Comparison of ENCODE assay signal across 8 cellular contexts in the genomic region with DNA sequence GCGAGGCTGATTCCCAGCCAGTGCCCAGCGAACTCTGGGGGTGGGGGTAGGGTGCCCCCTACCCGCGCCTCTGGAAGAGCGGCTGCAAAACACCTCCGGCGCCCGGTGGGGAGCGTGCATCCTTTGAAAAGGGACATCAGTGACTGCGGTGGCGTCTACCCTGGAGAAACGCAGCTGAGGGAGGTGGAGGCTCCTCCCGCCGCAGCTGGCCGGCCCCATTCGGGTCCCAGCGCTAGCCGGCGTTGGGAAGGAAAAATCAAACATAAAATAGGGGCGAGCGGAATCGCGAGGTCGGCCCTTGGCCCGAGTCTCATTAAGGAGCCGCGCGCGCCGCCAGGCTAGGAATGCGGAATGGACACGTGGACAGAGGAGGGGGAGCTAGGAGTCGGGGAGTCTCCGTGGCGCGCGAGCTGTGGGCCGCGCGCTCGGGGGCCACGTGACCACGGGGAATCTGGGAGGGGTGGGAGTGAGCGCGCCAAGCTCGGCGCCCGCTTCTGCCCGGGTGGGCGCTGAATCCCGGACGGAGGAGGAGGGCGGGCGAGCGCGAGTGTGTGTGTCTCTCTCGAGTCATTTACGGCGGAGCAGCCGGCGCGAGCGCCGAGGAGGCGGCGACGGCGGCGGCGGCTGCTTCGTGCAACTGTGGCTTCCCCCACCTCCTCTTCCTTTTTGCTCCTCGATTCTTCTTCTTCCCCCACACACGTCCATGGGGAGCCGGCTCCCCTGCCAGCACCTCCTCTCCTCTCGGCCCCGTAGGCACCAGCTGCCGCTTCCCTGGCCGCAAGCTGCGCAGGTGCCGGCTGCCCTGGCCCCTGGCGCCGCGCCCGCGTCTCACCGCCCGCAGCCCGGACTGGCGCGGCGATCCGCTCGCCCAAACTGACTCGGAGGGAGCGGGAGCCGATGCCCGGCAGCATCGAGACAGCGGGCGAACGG. TPM values are rescaled to one million over a fixed set of nuclear protein-coding genes. Genes with fewer than 3 reads are reported as not detected.
DNase-seq lines count a peak whose midpoint lies in the region; ATAC-seq and TF ChIP-seq lines count a peak whose summit lies in the region.

TMEM132E (plus strand) TSS at position 566 of the 930 bp plus-strand sequence. CDS start 1,495 bp downstream, outside the sequence.

- CTCF ChIA-PET in activated CD4-positive, alpha-beta memory T cell treated with anti-CD3 and anti-CD28 coated beads for 36 hours (lab: Charles Lee), result interaction anchor here (1.1 to 1.5 kb wide), 2 partner anchors 35 to 59 kb away, joined by 3 to 4 read pairs; no protein-coding TSS in a partner anchor

- peaks cover 13% of the 10 kb centered on the region for H3K4me1 Mint-ChIP-seq in stimulated activated naive CD8-positive, alpha-beta T cell treated with anti-CD3 and anti-CD28 coated beads, Interleukin-15, Interleukin-2, amounts not matched to agents 100 ng/mL and 50 ng/mL, for 24 hours (ENCODE audit: low read depth)
- H3K4me1 Mint-ChIP-seq in activated CD4-positive, alpha-beta memory T cell treated with anti-CD3 and anti-CD28 coated beads for 36 hours (ENCODE audit: low read depth), result peaks cover 15% of the 10 kb centered on the region
- H3K4me1 Mint-ChIP-seq in neural crest cell, result peaks cover 22% of the 10 kb centered on the region

- POLR2A ChIA-PET in activated CD4-positive, alpha-beta memory T cell treated with anti-CD3 and anti-CD28 coated beads for 36 hours (lab: Charles Lee), result no interaction called here

- H3K4me3 Mint-ChIP-seq in stimulated activated naive CD8-positive, alpha-beta T cell treated with anti-CD3 and anti-CD28 coated beads, Interleukin-15, Interleukin-2, amounts not matched to agents 100 ng/mL and 50 ng/mL, for 24 hours, result peak within 1 kb of the TSS; percentile 69
- H3K4me3 Mint-ChIP-seq in activated CD4-positive, alpha-beta memory T cell treated with anti-CD3 and anti-CD28 coated beads for 36 hours, result peak within 1 kb of the TSS; percentile 71
- H3K4me3 Mint-ChIP-seq in neural crest cell, result peak within 1 kb of the TSS; percentile 92

- no peaks in the 10 kb centered on the region for H3K36me3 Mint-ChIP-seq in stimulated activated naive CD8-positive, alpha-beta T cell treated with anti-CD3 and anti-CD28 coated beads, Interleukin-15, Interleukin-2, amounts not matched to agents 100 ng/mL and 50 ng/mL, for 24 hours (ENCODE audit: low read depth)
- H3K36me3 Mint-ChIP-seq in activated CD4-positive, alpha-beta memory T cell treated with anti-CD3 and anti-CD28 coated beads for 36 hours, result no peaks in the 10 kb centered on the region
- H3K36me3 Mint-ChIP-seq in neural crest cell (ENCODE audit: low read depth), result no peaks in the 10 kb centered on the region

- no peak within 1 kb of the TSS for H3K27ac Mint-ChIP-seq in stimulated activated naive CD8-positive, alpha-beta T cell treated with anti-CD3 and anti-CD28 coated beads, Interleukin-15, Interleukin-2, amounts not matched to agents 100 ng/mL and 50 ng/mL, for 24 hours
- H3K27ac Mint-ChIP-seq in activated CD4-positive, alpha-beta memory T cell treated with anti-CD3 and anti-CD28 coated beads for 36 hours, result no peak within 1 kb of the TSS
- no peak within 1 kb of the TSS for H3K27ac Mint-ChIP-seq in neural crest cell (ENCODE audit: unreplicated experiment)

- H3K27me3 Mint-ChIP-seq in stimulated activated naive CD8-positive, alpha-beta T cell treated with anti-CD3 and anti-CD28 coated beads, Interleukin-15, Interleukin-2, amounts not matched to agents 100 ng/mL and 50 ng/mL, for 24 hours, result peaks cover 75% of the 10 kb centered on the region
- peaks cover 70% of the 10 kb centered on the region for H3K27me3 Mint-ChIP-seq in activated CD4-positive, alpha-beta memory T cell treated with anti-CD3 and anti-CD28 coated beads for 36 hours
- peaks cover 94% of the 10 kb centered on the region for H3K27me3 Mint-ChIP-seq in neural crest cell (ENCODE audit: low read depth)

- intact Hi-C loops in activated CD4-positive, alpha-beta memory T cell treated with anti-CD3 and anti-CD28 coated beads for 36 hours (cut with micrococcal nuclease), result no loop called here

- H3K4me3 ChIP-seq in foreskin fibroblast (ENCODE audit: low read depth in 1 of 2, low read length in 2 of 2), result peak within 1 kb of the TSS; percentile 34 to 42

- no peak for ATAC-seq in stimulated activated naive CD8-positive, alpha-beta T cell treated with anti-CD3 and anti-CD28 coated beads, Interleukin-15, Interleukin-2, amounts not matched to agents 100 U/mL and 50 U/mL, for 24 hours

- no peak for DNase-seq in stimulated activated naive CD8-positive, alpha-beta T cell treated with anti-CD3 and anti-CD28 coated beads, Interleukin-15, Interleukin-2, amounts not matched to agents 100 U/mL and 50 U/mL, for 24 hours
- peak; percentile 19 for DNase-seq in activated CD4-positive, alpha-beta memory T cell treated with anti-CD3 and anti-CD28 coated beads for 36 hours
- peak in 1 of 2 donors; percentile 50 for DNase-seq in foreskin fibroblast
- DNase-seq in neural crest cell (ENCODE audit: low read depth, low spot score), result no peak
- no peak for DNase-seq in LoVo (ENCODE audit: low spot score)
- no peak for DNase-seq in glomerular visceral epithelial cell (ENCODE audit: extremely low spot score)
- no peak for DNase-seq in SHP77 (lab: John Stamatoyannopoulos, UW)

- H3K9me3 Mint-ChIP-seq in stimulated activated naive CD8-positive, alpha-beta T cell treated with anti-CD3 and anti-CD28 coated beads, Interleukin-15, Interleukin-2, amounts not matched to agents 100 ng/mL and 50 ng/mL, for 24 hours, result no peaks in the 10 kb centered on the region
- H3K9me3 Mint-ChIP-seq in activated CD4-positive, alpha-beta memory T cell treated with anti-CD3 and anti-CD28 coated beads for 36 hours, result no peaks in the 10 kb centered on the region
- H3K9me3 Mint-ChIP-seq in neural crest cell, result no peaks in the 10 kb centered on the region

- TF ChIP-seq CTCF in foreskin fibroblast (IDR thresholded peaks at IDR 0.05; ENCODE audit: low read depth, low read length) (no peak), neural crest cell (conservative IDR thresholded peaks at IDR 0.05) (no peak)

RNA-seq across cellular contexts. Expression of gene TMEM132E, which starts in this region (rescaled TPM):
- total RNA-seq in activated CD4-positive, alpha-beta memory T cell treated with anti-CD3 and anti-CD28 coated beads for 36 hours, result not detected
- total RNA-seq in neural crest cell, result 3.3 and 3.6 TPM in 2 replicates

Comparison
In these comparisons a context has a peak if more than half of its experiments do, and no peak if none do; other contexts are left out.
1. Peak in DNase-seq in activated CD4-positive, alpha-beta memory T cell treated with anti-CD3 and anti-CD28 coated beads for 36 hours; RNA of the gene not detected or under 1 TPM.